Comparison of ENCODE assay signal across 11 cellular contexts in the genomic region with DNA sequence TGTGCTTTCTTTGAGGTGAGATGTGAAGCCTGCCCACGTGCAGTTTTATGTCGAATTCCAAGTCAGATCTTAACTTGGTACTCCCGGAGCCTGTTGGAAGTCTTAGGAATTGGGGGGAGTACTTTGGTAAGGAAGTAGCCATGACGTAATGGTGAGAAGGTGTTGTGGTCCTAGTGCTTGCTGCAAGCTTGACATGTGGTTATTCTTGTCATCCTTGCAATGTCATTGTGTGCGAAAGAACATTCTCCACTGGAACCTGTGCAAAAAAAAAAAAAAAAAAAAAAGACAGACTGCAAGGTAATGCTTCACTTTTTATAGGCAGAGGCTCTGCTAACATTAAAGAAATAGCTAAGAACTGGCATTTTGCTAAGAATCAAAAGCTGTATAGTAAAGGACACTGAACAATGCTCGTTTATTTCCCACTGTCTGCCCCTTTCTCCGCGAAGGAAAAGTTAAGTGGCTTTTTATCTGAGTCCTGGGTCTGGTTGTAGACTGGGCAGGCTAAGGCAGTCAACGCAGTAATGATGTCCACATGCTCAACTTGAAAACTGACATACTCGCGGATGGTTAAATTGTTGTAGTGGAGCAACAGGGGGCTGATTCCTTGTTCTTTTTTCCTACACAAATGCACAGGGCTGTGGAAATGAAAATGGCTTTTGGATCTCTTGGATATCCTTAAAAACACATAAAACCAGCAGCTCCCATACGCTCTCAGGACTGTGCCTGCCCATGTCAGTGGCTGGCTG. TPM values are rescaled to one million over a fixed set of nuclear protein-coding genes. Genes with fewer than 3 reads are reported as not detected.
DNase-seq lines count a peak whose midpoint lies in the region; TF ChIP-seq lines count a peak whose summit lies in the region.
"Had no signal": no experiment of that assay in that cellular context is flagged by ENCODE, and none has a peak within 500 bp of the region (broad histone marks: within the 10 kb centered on the region; RNA-seq: fewer than 3 reads in every experiment).

No MANE protein-coding gene starts in this region.

- H3K4me1 Mint-ChIP-seq in chondrocyte (ENCODE audit: low read depth) = peaks cover 18% of the 10 kb centered on the region
- H3K4me1 Mint-ChIP-seq: activated naive CD4-positive, alpha-beta T cell treated with anti-CD3 and anti-CD28 coated beads, Interleukin-2, amount 10 ng/mL, durations not matched to agents 7 days and 5 days had no signal

- H3K4me3 ChIP-seq in astrocyte of the cerebellum (ENCODE audit: low read depth, low read length) (peak overlapping the region; percentile 69), iPS-18c (ENCODE audit: insufficient read depth, low read depth, low read length) (peak overlapping the region; percentile 82; the same call in 1 of the 2 replicates), retinal pigment epithelial cell (ENCODE audit: low read length) (peak overlapping the region; percentile 79)

- no peaks in the 10 kb centered on the region for H3K9me3 Mint-ChIP-seq in chondrocyte (ENCODE audit: low read depth)
- H3K9me3 Mint-ChIP-seq: activated naive CD4-positive, alpha-beta T cell treated with anti-CD3 and anti-CD28 coated beads, Interleukin-2, amount 10 ng/mL, durations not matched to agents 7 days and 5 days had no signal

- H3K9me3 ChIP-seq in iPS-18c (ENCODE audit: control insufficient read depth, insufficient read depth, low read length) = no peaks in the 10 kb centered on the region

- peak; percentile 16 for DNase-seq in DMS 273 (lab: John Stamatoyannopoulos, UW; ENCODE audit: unreplicated experiment)
- DNase-seq in DMS 273 treated with DMSO at 0.1 percent for 48 hours (lab: John Stamatoyannopoulos, UW) = no peak
- DNase-seq in astrocyte of the cerebellum (ENCODE audit: low read depth) = no peak
- DNase-seq in retinal pigment epithelial cell (ENCODE audit: low read depth) = no peak
- no peak for DNase-seq in chondrocyte (ENCODE audit: low spot score)
- DNase-seq in stimulated activated CD4-positive, alpha-beta T cell treated with anti-CD3 and anti-CD28 coated beads, Interleukin-4, amount 100 ng/mL, for 24 hours = no peak
- no peak for DNase-seq in COLO829 (ENCODE audit: low spot score)
- DNase-seq: activated naive CD4-positive, alpha-beta T cell treated with anti-CD3 and anti-CD28 coated beads, Interleukin-2, amount 10 ng/mL, durations not matched to agents 7 days and 5 days; foreskin melanocyte; NCI-H187 had no signal

- no peak overlapping the region for H3K27ac Mint-ChIP-seq in chondrocyte (ENCODE audit: unreplicated experiment)
- H3K27ac Mint-ChIP-seq: activated naive CD4-positive, alpha-beta T cell treated with anti-CD3 and anti-CD28 coated beads, Interleukin-2, amount 10 ng/mL, durations not matched to agents 7 days and 5 days had no signal

- no peak for TF ChIP-seq CTCF in astrocyte of the cerebellum (IDR thresholded peaks at IDR 0.05; ENCODE audit: low read depth, low read length, missing control alignments)
- no peak for TF ChIP-seq CTCF in retinal pigment epithelial cell (conservative IDR thresholded peaks at IDR 0.05; ENCODE audit: low read depth, low read length)
- TF ChIP-seq CTCF in chondrocyte (IDR thresholded peaks at IDR 0.05) = no peak

- no peaks in the 10 kb centered on the region for H3K36me3 Mint-ChIP-seq in chondrocyte (ENCODE audit: low read depth)
- H3K36me3 Mint-ChIP-seq: activated naive CD4-positive, alpha-beta T cell treated with anti-CD3 and anti-CD28 coated beads, Interleukin-2, amount 10 ng/mL, durations not matched to agents 7 days and 5 days had no signal

- peaks cover 58% of the 10 kb centered on the region for H3K27me3 Mint-ChIP-seq in chondrocyte (ENCODE audit: low read depth)

- H3K4me3 Mint-ChIP-seq in chondrocyte (ENCODE audit: unreplicated experiment) = no peak overlapping the region
- H3K4me3 Mint-ChIP-seq: activated naive CD4-positive, alpha-beta T cell treated with anti-CD3 and anti-CD28 coated beads, Interleukin-2, amount 10 ng/mL, durations not matched to agents 7 days and 5 days had no signal

- in situ Hi-C loops in astrocyte of the cerebellum (cut with HindIII; ENCODE audit: low sequenced_read_pairs) = loop anchor here (10.0 kb wide), 1 partner anchor 164 kb away; no protein-coding TSS in a partner anchor

RNA-seq across cellular contexts. Expression of gene KAZN, which starts 2.1 kb away (rescaled TPM):
- 19.4 to 30.1 TPM (median 29.6 TPM) in 3 replicates for total RNA-seq in chondrocyte
